Comparison of ENCODE assay signal across 8 cellular contexts in the genomic region with DNA sequence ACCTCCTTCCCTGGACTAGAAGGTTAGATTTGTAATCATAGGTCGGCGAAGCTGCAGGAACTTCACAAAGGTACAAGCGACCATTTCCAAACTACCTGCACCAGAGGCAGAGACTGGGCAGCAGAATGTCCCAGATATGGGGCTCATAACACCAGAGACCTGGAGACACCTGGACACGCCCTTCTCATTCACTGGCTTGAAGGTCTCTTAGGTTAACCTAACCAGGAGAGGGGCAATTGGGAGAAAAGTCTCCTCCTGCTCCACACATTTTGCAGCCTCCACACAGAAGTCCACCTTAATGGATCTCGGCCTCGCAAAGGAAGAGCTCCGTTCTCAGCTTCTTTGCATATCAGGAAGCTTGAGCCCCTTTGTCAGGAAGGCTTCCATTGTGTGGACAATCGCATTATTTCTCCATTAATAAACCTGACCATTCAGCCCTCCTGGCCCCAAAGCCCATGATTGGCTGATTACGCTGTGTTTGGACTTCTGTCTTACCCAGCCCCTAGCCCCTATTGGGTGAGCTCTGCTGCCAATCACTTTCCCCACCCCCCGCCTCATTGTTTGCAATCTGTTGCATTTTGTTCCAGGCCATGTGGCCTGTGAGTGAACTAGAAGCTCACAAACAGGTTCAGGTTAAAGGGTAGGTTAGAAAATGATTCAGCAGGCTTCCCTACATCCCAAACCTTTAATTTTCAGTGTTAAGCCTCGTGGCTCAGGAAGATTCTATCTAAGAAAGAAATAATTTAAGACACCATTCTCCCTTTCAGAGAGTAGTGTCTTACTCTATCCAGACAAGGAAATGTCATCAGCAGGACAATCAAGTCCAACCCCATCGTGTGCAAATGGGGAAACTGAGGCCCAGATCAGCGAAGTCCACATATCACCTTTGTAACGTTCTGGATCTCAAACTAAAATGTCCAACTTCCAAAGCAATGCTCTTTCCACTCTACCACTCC. TPM values are rescaled to one million over a fixed set of nuclear protein-coding genes. Genes with fewer than 3 reads are reported as not detected.
DNase-seq lines count a peak whose midpoint lies in the region; ATAC-seq, FAIRE-seq and TF ChIP-seq lines count a peak whose summit lies in the region.

No MANE protein-coding gene starts in this region.

- no peaks in the 10 kb centered on the region for H3K36me3 ChIP-seq in esophagus muscularis mucosa

- no peak for FAIRE-seq in H54 (lab: Jason Lieb, UNC)

- 79% methylated on average over 14 of the region's 14 CpGs for WGBS in esophagus muscularis mucosa

- H3K27me3 ChIP-seq in esophagus muscularis mucosa: peaks cover 0 to 41% (median 2%) of the 10 kb centered on the region in 4 donors

- no peaks in the 10 kb centered on the region for H3K9me3 ChIP-seq in esophagus muscularis mucosa

- no peak overlapping the region for H3K27ac ChIP-seq in esophagus muscularis mucosa (replicated peaks in 1 of 4)

- peaks cover 12 to 27% (median 24%) of the 10 kb centered on the region in 4 donors for H3K4me1 ChIP-seq in esophagus muscularis mucosa

- H3K4me3 ChIP-seq in epithelial cell of esophagus (ENCODE audit: low read length) (no peak overlapping the region), esophagus muscularis mucosa (no peak overlapping the region)

- ATAC-seq in HG03097 (IDR thresholded peaks at IDR 0.05; ENCODE audit: low FRiP score, unreplicated experiment): no peak

- no peak for TF ChIP-seq EP300 in esophagus muscularis mucosa (IDR thresholded peaks at IDR 0.05)

- no peak for TF ChIP-seq POLR2A in H54 (IDR thresholded peaks at IDR 0.05; ENCODE audit: low read depth, low read length)
- no peak for TF ChIP-seq POLR2A in esophagus muscularis mucosa (IDR thresholded peaks at IDR 0.05; ENCODE audit: low read depth)

- intact Hi-C loops in posterior cingulate gyrus (cut with DNase I): no loop called here
- intact Hi-C loops in esophagus muscularis mucosa (cut with DNase I): no loop called here

- TF ChIP-seq CTCF in epithelial cell of esophagus (IDR thresholded peaks at IDR 0.05; ENCODE audit: insufficient read depth, low read depth, low read length, missing control alignments) (no peak), esophagus muscularis mucosa (IDR thresholded peaks at IDR 0.05) (no peak)

- DNase-seq in H54 (ENCODE audit: insufficient read length, low spot score): peak; percentile 84
- peak; percentile 100 for DNase-seq in NCI-H510A (lab: John Stamatoyannopoulos, UW)
- DNase-seq in epithelial cell of esophagus (ENCODE audit: low read depth): peak; percentile 70
- peak in 6 of 10 donors; percentile 50 to 92 (median 62) for DNase-seq in posterior cingulate gyrus
- DNase-seq in activated naive CD4-positive, alpha-beta T cell treated with anti-CD3 and anti-CD28 coated beads, Interleukin-2, amount 50 U/mL, for 16 hours: no peak
- DNase-seq in activated effector memory CD4-positive, alpha-beta T cell treated with Interleukin-2 at 50 U/mL for 16 hours: no peak
- no peak for DNase-seq in esophagus muscularis mucosa (ENCODE audit: extremely low spot score)

RNA-seq across cellular contexts. Expression of gene MYCL, which starts 2.8 kb away (rescaled TPM):
- total RNA-seq in esophagus muscularis mucosa: under 1 TPM; 0.13 to 0.92 (median 0.66) TPM

RNA-seq across cellular contexts. Expression of gene TRIT1, which starts 15.6 kb away (rescaled TPM):
- 10 to 100 TPM; 13.3 to 24.1 (median 16.5) TPM for total RNA-seq in esophagus muscularis mucosa

RNA-seq across cellular contexts. Expression of gene MFSD2A, which starts 56.0 kb away (rescaled TPM):
- total RNA-seq in esophagus muscularis mucosa: 1 to 10 TPM; 1.7 to 5.1 (median 4.1) TPM

Comparison
In these comparisons a context has a peak if more than half of its experiments do, and no peak if none do; other contexts are left out.
1. DNase-seq: peak in H54 (single experiment), NCI-H510A (single experiment), epithelial cell of esophagus (single experiment) and posterior cingulate gyrus (6 of 10); none in activated naive CD4-positive, alpha-beta T cell treated with anti-CD3 and anti-CD28 coated beads, Interleukin-2, amount 50 U/mL, for 16 hours (single experiment), activated effector memory CD4-positive, alpha-beta T cell treated with Interleukin-2 at 50 U/mL for 16 hours (single experiment) and esophagus muscularis mucosa (single experiment).